8 cellular contexts compared by ENCODE assay signal in genomic region chr9:14353222-14354056, GRCh38. TPM values are rescaled to one million over a fixed set of nuclear protein-coding genes. Genes with fewer than 3 reads are reported as not detected.
A peak's percentile ranks its signal among the peaks of the same experiment; 100 is the strongest.
DNase-seq lines count a peak whose midpoint lies in the region; ATAC-seq and TF ChIP-seq lines count a peak whose summit lies in the region.

No MANE protein-coding gene starts in this region.

- H3K9me2 ChIP-seq in MM.1S (replicated peaks; ENCODE audit: insufficient read depth, low read length) = no peaks in the 10 kb centered on the region
- H3K9me2 ChIP-seq in SK-N-SH = no peaks in the 10 kb centered on the region

- H2AFZ ChIP-seq in MM.1S (ENCODE audit: low read length) (no peak overlapping the region), SK-N-SH (ENCODE audit: low read depth) (peak overlapping the region; percentile 50)

- no peaks in the 10 kb centered on the region for H4K20me1 ChIP-seq in MM.1S (ENCODE audit: insufficient read depth, low read length)
- no peaks in the 10 kb centered on the region for H4K20me1 ChIP-seq in SK-N-SH (ENCODE audit: insufficient read depth)

- H3K79me2 ChIP-seq in MM.1S (ENCODE audit: low read length) = no peaks in the 10 kb centered on the region
- H3K79me2 ChIP-seq in SK-N-SH (ENCODE audit: insufficient read depth) = no peaks in the 10 kb centered on the region

- H3K9ac ChIP-seq in MM.1S (ENCODE audit: low read length) (no peak overlapping the region), SK-N-SH (no peak overlapping the region)

- no peak overlapping the region for H3K27ac Mint-ChIP-seq in activated naive CD4-positive, alpha-beta T cell treated with anti-CD3 and anti-CD28 coated beads, Interleukin-2, amount 50 U/mL, for 72 hours

- ATAC-seq in activated naive CD4-positive, alpha-beta T cell treated with anti-CD3 and anti-CD28 coated beads, Interleukin-2, amount 50 U/mL, for 72 hours = peak; percentile 59 to 90
- peak; percentile 77 for ATAC-seq in Right ventricle myocardium inferior

- H3K9me3 Mint-ChIP-seq in activated naive CD4-positive, alpha-beta T cell treated with anti-CD3 and anti-CD28 coated beads, Interleukin-2, amount 50 U/mL, for 72 hours = no peaks in the 10 kb centered on the region

- H3K4me3 ChIP-seq in GM12864 (ENCODE audit: low read depth, low read length) = no peak overlapping the region
- no peak overlapping the region for H3K4me3 ChIP-seq in MM.1S (ENCODE audit: low read length)
- H3K4me3 ChIP-seq in SK-N-SH (ENCODE audit: low read depth in 2 of 2, low read length in 1 of 2) = peak overlapping the region; percentile 28 to 49
- no peak overlapping the region for H3K4me3 ChIP-seq in prostate gland

- intact Hi-C loops in Right ventricle myocardium inferior (cut with DNase I) (loop anchor here (5.0 to 10.0 kb wide), 8 partner anchors 49 to 999 kb away; no protein-coding TSS in a partner anchor), prostate gland (cut with DNase I) (loop anchor here (5.0 kb wide), 3 partner anchors 49 to 926 kb away; no protein-coding TSS in a partner anchor)

- DNase-seq in GM12864 (ENCODE audit: low read depth) = peak; percentile 13
- DNase-seq in HCEC 1CT = peak; percentile 38
- peak; percentile 52 for DNase-seq in MM.1S
- peak; percentile 91 for DNase-seq in SK-N-SH
- DNase-seq in activated naive CD4-positive, alpha-beta T cell treated with anti-CD3 and anti-CD28 coated beads, Interleukin-2, amount 50 U/mL, for 72 hours (ENCODE audit: low spot score in 2 of 2) = peak; percentile 62 to 88
- peak; percentile 94 for DNase-seq in Right ventricle myocardium inferior (ENCODE audit: missing footprints)
- peak; percentile 94 for DNase-seq in prostate gland (ENCODE audit: low spot score)
- DNase-seq in ureter (ENCODE audit: low spot score) = peak; percentile 94

- TF ChIP-seq EP300 in SK-N-SH (IDR thresholded peaks at IDR 0.05; ENCODE audit: borderline replicate concordance in 1 of 2, low read depth in 1 of 2, low read length in 1 of 2) = no peak

- H3K9me3 ChIP-seq in MM.1S (replicated peaks; ENCODE audit: insufficient read depth, low read length) (no peaks in the 10 kb centered on the region), SK-N-SH (no peaks in the 10 kb centered on the region), prostate gland (no peaks in the 10 kb centered on the region)

- CTCF ChIA-PET in SK-N-SH (lab: Yijun Ruan, JAX) = interaction anchor here (0.5 to 4.6 kb wide), 71 partner anchors 9 to 1651 kb away, joined by 3 to 52 read pairs (median 4); no protein-coding TSS in a partner anchor

- H3K36me3 ChIP-seq in MM.1S (replicated peaks; ENCODE audit: insufficient read depth, low read length) (no peaks in the 10 kb centered on the region), SK-N-SH (replicated peaks in 1 of 2; ENCODE audit: control insufficient read depth in 1 of 2, insufficient read depth in 2 of 2, low read length in 1 of 2) (no peaks in the 10 kb centered on the region), prostate gland (no peaks in the 10 kb centered on the region)

- H3F3A ChIP-seq in MM.1S (ENCODE audit: insufficient read depth, low read length) (no peaks in the 10 kb centered on the region), SK-N-SH (replicated peaks; ENCODE audit: insufficient read depth) (no peaks in the 10 kb centered on the region)

- POLR2A ChIA-PET in SK-N-SH (lab: Yijun Ruan, JAX) = interaction anchor here (0.7 to 1.5 kb wide), 2 partner anchors 20 to 1266 kb away, joined by 3 read pairs; no protein-coding TSS in a partner anchor

- WGBS in SK-N-SH (ENCODE audit: low lambda C conversion rate) = 17% methylated on average over 18 of the region's 18 CpGs
- 13% methylated on average over 18 of the region's 18 CpGs for WGBS in prostate gland

- peak; percentile 89 for TF ChIP-seq CTCF in GM12864 (IDR thresholded peaks at IDR 0.05; ENCODE audit: low read depth, low read length, missing control alignments)
- TF ChIP-seq CTCF in MM.1S (IDR thresholded peaks at IDR 0.05; ENCODE audit: low read length) = peak; percentile 63
- TF ChIP-seq CTCF in SK-N-SH (IDR thresholded peaks at IDR 0.05) = peak; percentile 95
- TF ChIP-seq CTCF in prostate gland (IDR thresholded peaks at IDR 0.05) = peak; percentile 77 to 95 (median 94)

- peak; percentile 91 for TF ChIP-seq RAD21 in SK-N-SH (IDR thresholded peaks at IDR 0.05; ENCODE audit: low read length)

- H3K4me1 ChIP-seq in MM.1S (ENCODE audit: low read length) (no peaks in the 10 kb centered on the region), SK-N-SH (ENCODE audit: control insufficient read depth in 1 of 2, insufficient read depth in 2 of 2, low read depth in 1 of 2, low read length in 1 of 2) (peaks cover 0 to 12% of the 10 kb centered on the region in 2 experiments; a peak in 1 of 4 replicates), prostate gland (replicated peaks) (no peaks in the 10 kb centered on the region)

- no peak for TF ChIP-seq POLR2A in prostate gland (IDR thresholded peaks at IDR 0.05)

- H3K4me2 ChIP-seq in MM.1S (ENCODE audit: low read depth, low read length) = 0 out of 2 replicates have a peak overlapping the region, but pooled peaks have one; percentile 21
- H3K4me2 ChIP-seq in SK-N-SH = peak overlapping the region; percentile 63; the same call in 1 of the 2 replicates

- H3K36me3 Mint-ChIP-seq in activated naive CD4-positive, alpha-beta T cell treated with anti-CD3 and anti-CD28 coated beads, Interleukin-2, amount 50 U/mL, for 72 hours = peaks cover 0 to 7% of the 10 kb centered on the region in 2 donors

- no peak overlapping the region for H3K27ac ChIP-seq in MM.1S (ENCODE audit: low read length)
- H3K27ac ChIP-seq in SK-N-SH (ENCODE audit: low read depth in 2 of 2, low read length in 1 of 2) = no peak overlapping the region; a peak in 1 of 4 replicates
- peak overlapping the region; percentile 81 to 83 for H3K27ac ChIP-seq in prostate gland

- H3K27me3 ChIP-seq in MM.1S (replicated peaks; ENCODE audit: insufficient read depth, low read length) = no peaks in the 10 kb centered on the region
- no peaks in the 10 kb centered on the region for H3K27me3 ChIP-seq in SK-N-SH (ENCODE audit: insufficient read depth)
- H3K27me3 ChIP-seq in prostate gland (replicated peaks; ENCODE audit: insufficient read depth) = no peaks in the 10 kb centered on the region

TF ChIP-seq in SK-N-SH, 30 proteins besides CTCF, POLR2A, EP300 and RAD21 (continues in another document):
- TF ChIP-seq, protein P1, sequence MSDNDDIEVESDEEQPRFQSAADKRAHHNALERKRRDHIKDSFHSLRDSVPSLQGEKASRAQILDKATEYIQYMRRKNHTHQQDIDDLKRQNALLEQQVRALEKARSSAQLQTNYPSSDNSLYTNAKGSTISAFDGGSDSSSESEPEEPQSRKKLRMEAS (IDR thresholded peaks at IDR 0.05; ENCODE audit: low read depth) = no peak
- TF ChIP-seq IRF3 (IDR thresholded peaks at IDR 0.05; ENCODE audit: low read depth, low read length) (no peak), RXRA (IDR thresholded peaks at IDR 0.05; ENCODE audit: borderline replicate concordance, low read depth) (no peak), POLR2AphosphoS5 (IDR thresholded peaks at IDR 0.05; ENCODE audit: low read depth, low read length) (no peak), YY1 (IDR thresholded peaks at IDR 0.05; ENCODE audit: low read depth) (no peak), CHD2 (IDR thresholded peaks at IDR 0.05; ENCODE audit: low read length, partially characterized antibody) (no peak), RFX5 (IDR thresholded peaks at IDR 0.05; ENCODE audit: low read length) (no peak), RCOR1 (IDR thresholded peaks at IDR 0.05; ENCODE audit: low read length) (peak; percentile 33; the same call in 1 of the 2 replicates), REST (IDR thresholded peaks at IDR 0.05; ENCODE audit: low read depth, low read length) (no peak), ELF1 (IDR thresholded peaks at IDR 0.05) (no peak), FOXM1 (IDR thresholded peaks at IDR 0.05; ENCODE audit: low read depth) (no peak), EZH2phosphoT487 (IDR thresholded peaks at IDR 0.05; ENCODE audit: borderline replicate concordance, low read depth) (no peak)

RNA-seq across cellular contexts. Expression of gene NFIB, which starts 39.5 kb away (rescaled TPM):
- polyA plus RNA-seq in SK-N-SH (2012; rRNA removed) = 8.1 and 9.2 TPM in 2 replicates
- polyA plus RNA-seq in SK-N-SH (2012; cell fraction: cytosol; rRNA removed) = 9.4 TPM in 2 replicates
- 12.0 and 18.7 TPM in 2 replicates for polyA plus RNA-seq in SK-N-SH (2012; cell fraction: nucleus; rRNA removed)
- total RNA-seq in activated naive CD4-positive, alpha-beta T cell treated with anti-CD3 and anti-CD28 coated beads, Interleukin-2, amount 50 U/mL, for 72 hours = not detected
- total RNA-seq in Right ventricle myocardium inferior (116 TPM), prostate gland (100 to 1,000 TPM; 131 to 165 TPM), ureter (99.1 TPM)

Comparison
In these comparisons a context has a peak if more than half of its experiments do, and no peak if none do; other contexts are left out.
1. DNase-seq: peak in every context shown above with its lines; median percentile 94 in Right ventricle myocardium inferior; 94 in prostate gland; 94 in ureter; 91 in SK-N-SH; 75 in activated naive CD4-positive, alpha-beta T cell treated with anti-CD3 and anti-CD28 coated beads, Interleukin-2, amount 50 U/mL, for 72 hours; 52 in MM.1S; 38 in HCEC 1CT; 13 in GM12864.
2. H3K4me3 ChIP-seq: peak in SK-N-SH (2 of 2); none in GM12864 (single experiment), MM.1S (single experiment) and prostate gland (0 of 2).
3. H3K27ac ChIP-seq: peak in prostate gland (2 of 2); none in MM.1S (single experiment) and SK-N-SH (0 of 2).
4. RNA of gene NFIB, which starts 39.5 kb away (total RNA-seq): 131 to 165 TPM in prostate gland, 116 TPM in Right ventricle myocardium inferior (single experiment) and 99.1 TPM in ureter (single experiment); not detected in activated naive CD4-positive, alpha-beta T cell treated with anti-CD3 and anti-CD28 coated beads, Interleukin-2, amount 50 U/mL, for 72 hours; every median in the first group is over 10 times any median in the second.
5. Peak in every context shown above with its lines, with median percentiles within 50 percentile points of each other: CTCF ChIP-seq.